Comparison of ENCODE assay signal across 19 cellular contexts in the genomic region with DNA sequence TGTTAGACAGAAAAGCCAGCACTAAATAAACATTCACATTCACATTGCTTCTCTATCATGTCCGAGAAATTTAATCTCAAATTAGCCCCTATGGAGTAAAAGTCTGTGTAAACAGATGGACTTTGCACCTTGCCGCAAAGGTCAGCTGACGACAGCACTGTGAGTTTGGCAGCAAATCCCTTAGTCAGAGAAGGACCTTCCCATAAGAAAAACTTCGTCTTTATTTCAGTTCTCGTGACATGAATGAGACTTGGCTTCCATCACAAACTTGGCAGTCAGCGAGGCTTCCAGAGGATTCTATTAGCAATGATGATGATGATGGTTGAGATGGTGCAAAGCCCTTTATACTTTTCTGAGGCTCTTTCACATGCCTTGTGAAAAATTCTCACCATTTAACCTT.
DNase-seq lines count a peak whose midpoint lies in the region; ATAC-seq, FAIRE-seq and TF ChIP-seq lines count a peak whose summit lies in the region.
"Had no signal": no experiment of that assay in that cellular context is flagged by ENCODE, and none has a peak within 500 bp of the region (broad histone marks: within the 10 kb centered on the region; RNA-seq: fewer than 3 reads in every experiment).

No MANE protein-coding gene starts in this region.

- no peak for ATAC-seq in central memory CD8-positive, alpha-beta T cell (replicated peaks; ENCODE audit: extremely low read depth, poor library complexity, severe bottlenecking)
- ATAC-seq in HepG2: no peak
- ATAC-seq: left ventricle myocardium superior had no signal

- H3K4me3 Mint-ChIP-seq in central memory CD8-positive, alpha-beta T cell: no peak overlapping the region
- H3K4me3 Mint-ChIP-seq: activated CD4-positive, alpha-beta T cell treated with anti-CD3 and anti-CD28 coated beads for 36 hours; activated naive CD8-positive, alpha-beta T cell; CD4-positive, alpha-beta T cell; HFFc6 had no signal

- H3K9me2 ChIP-seq in DOHH2 (replicated peaks; ENCODE audit: control insufficient read depth, low read length): no peaks in the 10 kb centered on the region
- H3K9me2 ChIP-seq in Karpas-422 (replicated peaks; ENCODE audit: insufficient read depth, low read length): no peaks in the 10 kb centered on the region

- H3K9me3 Mint-ChIP-seq in central memory CD8-positive, alpha-beta T cell: no peaks in the 10 kb centered on the region
- H3K9me3 Mint-ChIP-seq: CD4-positive, alpha-beta T cell; HFFc6 had no signal

- H3K4me2 ChIP-seq in DOHH2 (ENCODE audit: low read length): peak overlapping the region; percentile 40
- H3K4me2 ChIP-seq in HepG2 (ENCODE audit: low read depth, low read length): peak overlapping the region; percentile 81
- no peak overlapping the region for H3K4me2 ChIP-seq in Karpas-422 (ENCODE audit: low read depth, low read length, poor library complexity, severe bottlenecking)

- TF ChIP-seq POLR2A in HepG2 (IDR thresholded peaks at IDR 0.05; ENCODE audit: insufficient read depth in 1 of 2, low read depth in 2 of 2, low read length in 2 of 2) (peak; percentile 20 to 42; a peak in 2 of 4 replicates), spleen (IDR thresholded peaks at IDR 0.05) (no peak)

- peak; percentile 87 to 89 for TF ChIP-seq EP300 in HepG2 (IDR thresholded peaks at IDR 0.05; ENCODE audit: low read depth in 2 of 2, low read length in 2 of 2)
- TF ChIP-seq EP300 in HepG2 (CRISPR knock-in tag; IDR thresholded peaks at IDR 0.05; ENCODE audit: borderline replicate concordance): peak; percentile 71

- H3K27me3 ChIP-seq in DOHH2 (ENCODE audit: control insufficient read depth, low read length) (no peaks in the 10 kb centered on the region), HepG2 (ENCODE audit: control insufficient read depth in 1 of 2, insufficient read depth in 2 of 2, low read length in 2 of 2) (no peaks in the 10 kb centered on the region), spleen (replicated peaks in 1 of 7) (no peaks in the 10 kb centered on the region), Karpas-422 (ENCODE audit: low read length) (no peaks in the 10 kb centered on the region)

- peaks cover 20% of the 10 kb centered on the region for H3K4me1 Mint-ChIP-seq in central memory CD8-positive, alpha-beta T cell

- in situ Hi-C loops in HepG2 (cut with HindIII; ENCODE audit: extremely low pct_ligation_motif_present, low pct_unique_long_range_greater_than_20kb): loop anchor here (10.0 kb wide), 1 partner anchor 512 kb away; the partner anchor contains the start of gene TNFAIP3

- no peaks in the 10 kb centered on the region for H4K20me1 ChIP-seq in DOHH2 (ENCODE audit: control insufficient read depth, insufficient read depth, low read depth, low read length)
- no peaks in the 10 kb centered on the region for H4K20me1 ChIP-seq in HepG2 (ENCODE audit: insufficient read depth, low read length)
- no peaks in the 10 kb centered on the region for H4K20me1 ChIP-seq in Karpas-422 (ENCODE audit: insufficient read depth, low read depth, low read length)

- intact Hi-C loops in HepG2 (cut with micrococcal nuclease; ENCODE audit: unreplicated experiment) (loop anchor here (1.0 to 10.0 kb wide), 8 partner anchors 38 to 732 kb away; no protein-coding TSS in a partner anchor), spleen (cut with DNase I; ENCODE audit: low total_unique reads) (no loop called here)

- 6% methylated on average over 6 of the region's 6 CpGs for WGBS in HepG2 (ENCODE audit: low lambda C conversion rate)
- 77 to 88% (median 82%) methylated on average over 6 of the region's 6 CpGs for WGBS in spleen, 5 donors

- H3K36me3 ChIP-seq in DOHH2 (ENCODE audit: control insufficient read depth, low read length) (no peaks in the 10 kb centered on the region), HepG2 (replicated peaks in 1 of 2; ENCODE audit: control insufficient read depth in 1 of 2, insufficient read depth in 2 of 2, low read length in 2 of 2) (no peaks in the 10 kb centered on the region), spleen (no peaks in the 10 kb centered on the region), Karpas-422 (ENCODE audit: insufficient read depth, low read length) (no peaks in the 10 kb centered on the region)

- CTCF ChIA-PET in HepG2 (lab: Yijun Ruan, JAX; ENCODE audit: low intra/inter-chr PET ratio, low total read pairs): no interaction called here

- H3K4me3 ChIP-seq in DOHH2 (ENCODE audit: low read length) (no peak overlapping the region), HepG2 (replicated peaks in 1 of 3; ENCODE audit: insufficient read depth in 1 of 3, low read depth in 2 of 3, low read length in 3 of 3) (peak overlapping the region in 2 of 3 experiments; percentile 29 to 56; a peak in 2 of 6 replicates), spleen (no peak overlapping the region), Karpas-422 (ENCODE audit: low read length) (no peak overlapping the region)

- TF ChIP-seq RAD21 in HepG2 (CRISPR knock-in tag; IDR thresholded peaks at IDR 0.05): no peak

- no TSS peak for BruUV-seq in HepG2 (replicated peaks; lab: Mats Ljungman, UMichigan)

- TF ChIP-seq CTCF in 22Rv1 (IDR thresholded peaks at IDR 0.05) (no peak), DOHH2 (IDR thresholded peaks at IDR 0.05; ENCODE audit: low read depth, low read length, poor library complexity, severe bottlenecking) (no peak), HepG2 (CRISPR knock-in tag; IDR thresholded peaks at IDR 0.05) (no peak), spleen (IDR thresholded peaks at IDR 0.05 in 8 of 11, conservative IDR thresholded peaks at IDR 0.05 in 3 of 11) (no peak)

- no peaks in the 10 kb centered on the region for H3K9me3 ChIP-seq in DOHH2 (ENCODE audit: control insufficient read depth, insufficient read depth, low read length)
- no peaks in the 10 kb centered on the region for H3K9me3 ChIP-seq in HepG2 (ENCODE audit: low read length)
- H3K9me3 ChIP-seq in spleen: no peaks in the 10 kb centered on the region
- no peaks in the 10 kb centered on the region for H3K9me3 ChIP-seq in Karpas-422 (ENCODE audit: low read length)

- H2AFZ ChIP-seq in HepG2 (ENCODE audit: low read length) (no peak overlapping the region), Karpas-422 (ENCODE audit: low read length) (no peak overlapping the region)

- H3F3A ChIP-seq in DOHH2 (ENCODE audit: control insufficient read depth, insufficient read depth): no peaks in the 10 kb centered on the region

- no peaks in the 10 kb centered on the region for H3K79me2 ChIP-seq in DOHH2 (ENCODE audit: control insufficient read depth, low read length)
- H3K79me2 ChIP-seq in HepG2 (ENCODE audit: insufficient read depth, low read length): no peaks in the 10 kb centered on the region
- no peaks in the 10 kb centered on the region for H3K79me2 ChIP-seq in Karpas-422 (ENCODE audit: low read length)

- no peaks in the 10 kb centered on the region for H3K36me3 Mint-ChIP-seq in central memory CD8-positive, alpha-beta T cell (ENCODE audit: insufficient read depth)
- H3K36me3 Mint-ChIP-seq: activated naive CD8-positive, alpha-beta T cell had no signal

- peak overlapping the region; percentile 92 for H3K9ac ChIP-seq in HepG2 (ENCODE audit: insufficient read depth, low read depth, low read length)
- H3K9ac ChIP-seq in Karpas-422 (ENCODE audit: low read length): no peak overlapping the region

- H3K27me3 Mint-ChIP-seq in central memory CD8-positive, alpha-beta T cell: no peaks in the 10 kb centered on the region
- H3K27me3 Mint-ChIP-seq: activated CD4-positive, alpha-beta T cell treated with anti-CD3 and anti-CD28 coated beads for 36 hours; activated naive CD8-positive, alpha-beta T cell; CD4-positive, alpha-beta T cell had no signal

- FAIRE-seq in HepG2 (lab: Jason Lieb, UNC): peak; percentile 55

- POLR2A ChIA-PET in HepG2 (lab: Yijun Ruan, JAX): interaction anchor here (0.8 to 5.3 kb wide), 2 partner anchors 38 to 105 kb away, joined by 3 to 37 read pairs; no protein-coding TSS in a partner anchor

- 0 out of 2 replicates have a peak overlapping the region, but pooled peaks have one; percentile 9 for H3K27ac ChIP-seq in 22Rv1
- H3K27ac ChIP-seq in DOHH2 (ENCODE audit: low read depth, low read length): no peak overlapping the region
- H3K27ac ChIP-seq in HepG2 (ENCODE audit: extremely low read length, insufficient read depth, low read length): peak overlapping the region; percentile 99
- H3K27ac ChIP-seq in spleen: peak overlapping the region in 1 of 8 donors; percentile 8
- no peak overlapping the region for H3K27ac ChIP-seq in Karpas-422 (ENCODE audit: low read length)

- H3K4me1 ChIP-seq in DOHH2 (ENCODE audit: control insufficient read depth, low read length) (peaks cover 15% of the 10 kb centered on the region), HepG2 (ENCODE audit: insufficient read depth, low read length) (peaks cover 91% of the 10 kb centered on the region), spleen (peaks cover 0 to 22% (median 10%) of the 10 kb centered on the region in 6 donors), Karpas-422 (ENCODE audit: low read length) (no peaks in the 10 kb centered on the region)

- no peak for DNase-seq in central memory CD8-positive, alpha-beta T cell (ENCODE audit: low spot score in 2 of 2)
- DNase-seq in HepG2 (ENCODE audit: low spot score) (peak; percentile 93), medulla oblongata (ENCODE audit: extremely low spot score) (no peak), spleen (no peak), Karpas-422 (no peak)
- no peak for DNase-seq in stimulated activated CD4-positive, alpha-beta T cell treated with anti-CD3 and anti-CD28 coated beads, Interleukin-12 subunit alpha, Interleukin-12 subunit beta, amount 100 ng/mL, for 4 hours
- DNase-seq: activated CD4-positive, alpha-beta T cell treated with anti-CD3 and anti-CD28 coated beads for 36 hours; CD4-positive, alpha-beta T cell; HFFc6; left ventricle myocardium superior; NCI-H2171 treated with DMSO at 0.1 percent for 48 hours; NCI-H748 treated with DMSO at 0.1 percent for 48 hours; OCI-M1; retina; SHP77 treated with DMSO at 0.1 percent for 48 hours; stimulated activated CD4-positive, alpha-beta T cell treated with anti-CD3 and anti-CD28 coated beads, Interleukin-15, amount 100 ng/mL, for 24 hours had no signal

- H3K27ac Mint-ChIP-seq in central memory CD8-positive, alpha-beta T cell (ENCODE audit: low read depth): peak overlapping the region; percentile 13
- H3K27ac Mint-ChIP-seq: activated CD4-positive, alpha-beta T cell treated with anti-CD3 and anti-CD28 coated beads for 36 hours; CD4-positive, alpha-beta T cell; HFFc6 had no signal

Comparison
In these comparisons a context has a peak if more than half of its experiments do, and no peak if none do; other contexts are left out.
1. H3K27ac ChIP-seq: peak in 22Rv1 (single experiment) and HepG2 (single experiment); none in DOHH2 (single experiment) and Karpas-422 (single experiment).
2. H3K4me3 ChIP-seq: peak in HepG2 (2 of 3); none in DOHH2 (single experiment), spleen (0 of 8) and Karpas-422 (single experiment).
3. POLR2A ChIP-seq: peak in HepG2 (2 of 2); none in spleen (0 of 3).